In genomic region chr16:15219679-15220611, GRCh38 we compare ENCODE assay signal across 8 cellular contexts.
DNase-seq lines count a peak whose midpoint lies in the region; ATAC-seq, FAIRE-seq and TF ChIP-seq lines count a peak whose summit lies in the region.
"Not testable (repeated sequence)": the region's sequence is repeated elsewhere in the genome, so short reads cannot be mapped to it uniquely, and the experiment has no call there.

No MANE protein-coding gene starts in this region.

- H4K91ac ChIP-seq in H1 (replicated peaks; ENCODE audit: insufficient read length, low read length) = not testable (repeated sequence)

- not testable (repeated sequence) for TF ChIP-seq EP300 in H1 (IDR thresholded peaks at IDR 0.05; ENCODE audit: borderline replicate concordance in 1 of 2, low read depth in 2 of 2, low read length in 2 of 2)

- H3K79me1 ChIP-seq in H1 (ENCODE audit: low read depth, low read length) = not testable (repeated sequence)

- intact Hi-C loops in upper lobe of right lung (cut with DNase I) = not testable (repeated sequence)

- TF ChIP-seq POLR2A in H1 (IDR thresholded peaks at IDR 0.05; ENCODE audit: control extremely low read depth in 1 of 2, low read depth in 2 of 2, low read length in 2 of 2) = not testable (repeated sequence)

- H3K56ac ChIP-seq in H1 (replicated peaks; ENCODE audit: insufficient read length, low read depth, low read length) = not testable (repeated sequence)

- not testable (repeated sequence) for H3K4me3 Mint-ChIP-seq in activated T-cell treated with anti-CD3 and anti-CD28 coated beads, Interleukin-2, amount 50 U/mL, for 4 hours; osteocyte (ENCODE audit: unreplicated experiment)

- H3K23me2 ChIP-seq in H1 (ENCODE audit: low read depth, low read length) = not testable (repeated sequence)

- H4K8ac ChIP-seq in H1 (ENCODE audit: extremely low read depth, insufficient read depth, low read length) = not testable (repeated sequence)

- H3K9me3 Mint-ChIP-seq in activated T-cell treated with anti-CD3 and anti-CD28 coated beads, Interleukin-2, amount 50 U/mL, for 4 hours; osteocyte (ENCODE audit: unreplicated experiment): not testable (repeated sequence)

- POLR2A ChIA-PET in H1 (lab: Charles Lee; ENCODE audit: partially characterized antibody) = not testable (repeated sequence)

- TF ChIP-seq CTCF in H1 (IDR thresholded peaks at IDR 0.05; ENCODE audit: control extremely low read depth in 1 of 3, insufficient read depth in 1 of 3, low read depth in 1 of 3, low read length in 3 of 3) (peak; percentile 43 to 71 (median 61)), osteocyte (IDR thresholded peaks at IDR 0.05) (peak; percentile 73), upper lobe of right lung (IDR thresholded peaks at IDR 0.05) (peak; percentile 76)

- not testable (repeated sequence) for H2BK20ac ChIP-seq in H1 (ENCODE audit: low read length)

- H2BK5ac ChIP-seq in H1 (ENCODE audit: low read depth, low read length) = not testable (repeated sequence)

- H3K4ac ChIP-seq in H1 (replicated peaks; ENCODE audit: insufficient read length, low read depth, low read length) = not testable (repeated sequence)

- not testable (repeated sequence) for H3K79me2 ChIP-seq in H1 (ENCODE audit: control insufficient read depth in 1 of 2, insufficient read depth in 2 of 2, low read length in 2 of 2)

- H3K4me3 ChIP-seq in H1 (ENCODE audit: extremely low read depth in 1 of 4, insufficient read depth in 2 of 4, low read depth in 3 of 4, low read length in 4 of 4); upper lobe of right lung: not testable (repeated sequence)

- not testable (repeated sequence) for H2AK5ac ChIP-seq in H1 (ENCODE audit: low read depth, low read length)

- H2BK12ac ChIP-seq in H1 (ENCODE audit: low read depth, low read length) = not testable (repeated sequence)

- H3K36me3 Mint-ChIP-seq in activated T-cell treated with anti-CD3 and anti-CD28 coated beads, Interleukin-2, amount 50 U/mL, for 4 hours (ENCODE audit: insufficient read depth); osteocyte (ENCODE audit: unreplicated experiment): not testable (repeated sequence)

- not testable (repeated sequence) for H4K20me1 ChIP-seq in H1 (replicated peaks in 1 of 2; ENCODE audit: control insufficient read depth in 1 of 2, insufficient read depth in 2 of 2, low read length in 2 of 2)

- H3K23ac ChIP-seq in H1 (ENCODE audit: insufficient read length) = not testable (repeated sequence)

- WGBS in H1 (ENCODE audit: extremely low coverage in 1 of 2, insufficient coverage in 1 of 2, insufficient read length in 1 of 2, insufficient replicate concordance in 2 of 2, low coverage in 1 of 2, low lambda C conversion rate in 2 of 2, missing lambda C conversion rate in 1 of 2), 2 experiments = 12% methylated on average over 4 of the region's 19 CpGs; no CpG with 5 or more reads in 1 of the 2 experiments

- H3K27me3 Mint-ChIP-seq in activated T-cell treated with anti-CD3 and anti-CD28 coated beads, Interleukin-2, amount 50 U/mL, for 4 hours (ENCODE audit: low read depth); osteocyte (ENCODE audit: unreplicated experiment): not testable (repeated sequence)

- H3K4me1 ChIP-seq in H1 (replicated peaks in 1 of 4; ENCODE audit: control insufficient read depth in 3 of 4, insufficient read depth in 4 of 4, low read length in 3 of 4); upper lobe of right lung: not testable (repeated sequence)

- not testable (repeated sequence) for H3K9ac ChIP-seq in H1 (replicated peaks in 1 of 4; ENCODE audit: extremely low read depth in 1 of 4, low read depth in 3 of 4, low read length in 3 of 4)

- not testable (repeated sequence) for H2BK15ac ChIP-seq in H1 (ENCODE audit: low read length)

- DNase-seq in GDM1 (lab: John Stamatoyannopoulos, UW) (peak; percentile 3), HT1080 (ENCODE audit: low read depth) (peak; percentile 24), OCI-M1 (lab: John Stamatoyannopoulos, UW) (peak; percentile 26), H1 (ENCODE audit: low read depth in 1 of 2, low spot score in 2 of 2) (peak in 1 of 2 experiments; percentile 52), islet precursor cell (peak; percentile 50)
- not testable (repeated sequence) for DNase-seq in activated T-cell treated with anti-CD3 and anti-CD28 coated beads, Interleukin-2, amount 50 U/mL, for 4 hours; osteocyte (ENCODE audit: extremely low spot score, unreplicated experiment); upper lobe of right lung

- peak; percentile 67 to 76 for TF ChIP-seq RAD21 in H1 (IDR thresholded peaks at IDR 0.05 in 1 of 2, conservative IDR thresholded peaks at IDR 0.05 in 1 of 2; ENCODE audit: low read depth in 2 of 2, low read length in 2 of 2)

- CTCF ChIA-PET in H1 (lab: Charles Lee; ENCODE audit: partially characterized antibody) = not testable (repeated sequence)

- peak; percentile 82 for FAIRE-seq in H1 (lab: Jason Lieb, UNC)

- not testable (repeated sequence) for H2AFZ ChIP-seq in H1 (ENCODE audit: low read length)

- H3K36me3 ChIP-seq in H1 (ENCODE audit: control insufficient read depth in 2 of 4, insufficient read depth in 4 of 4, low read length in 3 of 4); upper lobe of right lung: not testable (repeated sequence)

- not testable (repeated sequence) for H3K4me2 ChIP-seq in H1 (ENCODE audit: insufficient read depth in 1 of 2, low read depth in 2 of 2, low read length in 2 of 2)

- H3K18ac ChIP-seq in H1 (ENCODE audit: extremely low read depth, low read length) = not testable (repeated sequence)

- H3K9me3 ChIP-seq in H1 (ENCODE audit: insufficient read depth in 2 of 2, low read depth in 1 of 2, low read length in 1 of 2); upper lobe of right lung: not testable (repeated sequence)

- not testable (repeated sequence) for H3K4me1 Mint-ChIP-seq in activated T-cell treated with anti-CD3 and anti-CD28 coated beads, Interleukin-2, amount 50 U/mL, for 4 hours (ENCODE audit: low read depth); osteocyte (ENCODE audit: unreplicated experiment)

- H2BK120ac ChIP-seq in H1 (replicated peaks; ENCODE audit: low read depth, low read length) = not testable (repeated sequence)

- H3K27me3 ChIP-seq in H1 (replicated peaks in 1 of 4; ENCODE audit: control insufficient read depth in 3 of 4, extremely low read depth in 1 of 4, insufficient read depth in 3 of 4, low read length in 3 of 4); upper lobe of right lung: not testable (repeated sequence)

- H3K27ac ChIP-seq in H1 (ENCODE audit: low read depth, low read length); upper lobe of right lung: not testable (repeated sequence)

- not testable (repeated sequence) for H3K27ac Mint-ChIP-seq in osteocyte (ENCODE audit: unreplicated experiment)

- H4K5ac ChIP-seq in H1 (ENCODE audit: insufficient read length, low read depth, low read length) = not testable (repeated sequence)

- peak; percentile 73 to 75 for ATAC-seq in activated T-cell treated with anti-CD3 and anti-CD28 coated beads, Interleukin-2, amount 50 U/mL, for 4 hours
- peak; percentile 95 for ATAC-seq in upper lobe of right lung

- not testable (repeated sequence) for H3K14ac ChIP-seq in H1 (ENCODE audit: insufficient read length)
